In the genomic region with DNA sequence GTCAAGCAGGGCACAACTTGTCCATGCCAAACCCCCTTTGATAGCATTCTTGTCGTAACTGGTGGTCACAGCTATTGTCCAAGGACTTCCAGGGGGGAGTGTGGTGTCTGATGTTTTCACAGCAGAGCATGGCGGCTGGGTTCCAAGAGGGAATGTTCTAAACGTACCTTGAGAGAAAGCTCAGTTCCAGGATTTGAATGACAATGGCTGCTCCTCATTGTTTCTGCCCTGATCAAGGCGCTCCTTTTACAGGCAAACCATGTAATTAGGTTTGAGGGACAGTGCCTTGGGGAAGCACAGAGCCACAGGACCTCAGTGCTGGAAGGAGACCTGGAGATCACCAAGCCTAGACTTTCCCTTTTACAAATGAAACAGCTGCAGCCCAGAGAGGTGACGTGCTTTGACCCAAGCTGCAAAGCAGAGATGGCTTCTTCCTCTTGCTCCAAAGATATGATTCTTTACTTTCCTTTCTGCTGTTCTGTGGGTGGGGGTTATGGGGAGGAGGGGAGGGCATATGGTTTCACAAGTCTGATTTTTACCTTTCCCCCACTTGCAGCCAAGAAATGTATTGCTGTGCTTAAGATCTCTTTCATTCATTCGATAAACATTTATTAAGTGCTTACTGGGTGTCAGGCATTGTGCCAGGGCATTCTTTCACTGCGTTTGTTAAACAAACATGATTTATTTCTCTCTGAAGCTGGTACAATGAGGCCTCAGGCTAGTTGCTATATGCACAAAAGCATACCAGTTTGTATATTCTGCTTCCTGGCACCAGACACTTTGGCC, we compare ENCODE assay signal across 11 cellular contexts.
DNase-seq lines count a peak whose midpoint lies in the region; ATAC-seq and TF ChIP-seq lines count a peak whose summit lies in the region.
"Had no signal": no experiment of that assay in that cellular context is flagged by ENCODE, and none has a peak within 500 bp of the region (broad histone marks: within the 10 kb centered on the region; RNA-seq: fewer than 3 reads in every experiment).

No MANE protein-coding gene starts in this region.

- H3K36me3 ChIP-seq in body of pancreas (replicated peaks in 1 of 2; ENCODE audit: insufficient read depth in 1 of 2, low read depth in 2 of 2) (no peaks in the 10 kb centered on the region), left lung (no peaks in the 10 kb centered on the region)
- H3K36me3 ChIP-seq: tibial artery had no signal

- H3K9me3 ChIP-seq in body of pancreas (no peaks in the 10 kb centered on the region), left lung (no peaks in the 10 kb centered on the region)
- H3K9me3 ChIP-seq: tibial artery had no signal

- no peak overlapping the region for H3K4me3 ChIP-seq in body of pancreas
- H3K4me3 ChIP-seq in left lung, result no peak overlapping the region
- H3K4me3 ChIP-seq: tibial artery had no signal

- intact Hi-C loops in body of pancreas (cut with DNase I), result no loop called here
- intact Hi-C loops in left lung (cut with DNase I), result no loop called here

- H3K27ac ChIP-seq in body of pancreas (peak overlapping the region; percentile 11 to 82 (median 75)), left lung (peak overlapping the region in 1 of 2 donors; percentile 13)
- H3K27ac ChIP-seq: tibial artery had no signal

- peak; percentile 81 for DNase-seq in COLO668 (lab: John Stamatoyannopoulos, UW; ENCODE audit: unreplicated experiment)
- DNase-seq in NCI-H1048 (lab: John Stamatoyannopoulos, UW), result peak; percentile 11
- peak; percentile 59 to 77 (median 74) for DNase-seq in body of pancreas
- DNase-seq in left lung, result peak in 1 of 2 donors; percentile 41
- no peak for DNase-seq in epidermal melanocyte (ENCODE audit: insufficient read length, low spot score)
- no peak for DNase-seq in GDM1 (lab: John Stamatoyannopoulos, UW)
- DNase-seq: activated effector memory CD4-positive, alpha-beta T cell treated with Interleukin-2 at 50 U/mL for 16 hours; stimulated activated CD4-positive, alpha-beta T cell treated with anti-CD3 and anti-CD28 coated beads, Interleukin-15, amount 100 ng/mL, for 24 hours; tibial artery had no signal

- TF ChIP-seq POLR2A in body of pancreas (IDR thresholded peaks at IDR 0.05), result no peak

- H3K4me1 ChIP-seq in body of pancreas (peaks cover 18% of the 10 kb centered on the region), left lung (peaks cover 0 to 6% of the 10 kb centered on the region in 2 donors)

- ATAC-seq in body of pancreas (peak; percentile 69), left lung (peak; percentile 71), GM18873 (IDR thresholded peaks at IDR 0.05; ENCODE audit: low FRiP score, unreplicated experiment) (no peak), HG03045 (IDR thresholded peaks at IDR 0.05; ENCODE audit: unreplicated experiment) (no peak)

- WGBS in body of pancreas, 2 donors, result 57 to 60% methylated on average over 7 of the region's 7 CpGs

- no peak for TF ChIP-seq CTCF in body of pancreas (IDR thresholded peaks at IDR 0.05)
- TF ChIP-seq CTCF in left lung (IDR thresholded peaks at IDR 0.05), result no peak

- H3K27me3 ChIP-seq in body of pancreas, result no peaks in the 10 kb centered on the region
- no peaks in the 10 kb centered on the region for H3K27me3 ChIP-seq in left lung
- H3K27me3 ChIP-seq: tibial artery had no signal

Comparison
In these comparisons a context has a peak if more than half of its experiments do, and no peak if none do; other contexts are left out.
1. DNase-seq: peak in COLO668 (single experiment), NCI-H1048 (single experiment) and body of pancreas (4 of 4); none in epidermal melanocyte (single experiment) and GDM1 (single experiment).
2. ATAC-seq: peak in body of pancreas (single experiment) and left lung (single experiment); none in GM18873 (single experiment) and HG03045 (single experiment).